8 cellular contexts compared by ENCODE assay signal in the genomic region with DNA sequence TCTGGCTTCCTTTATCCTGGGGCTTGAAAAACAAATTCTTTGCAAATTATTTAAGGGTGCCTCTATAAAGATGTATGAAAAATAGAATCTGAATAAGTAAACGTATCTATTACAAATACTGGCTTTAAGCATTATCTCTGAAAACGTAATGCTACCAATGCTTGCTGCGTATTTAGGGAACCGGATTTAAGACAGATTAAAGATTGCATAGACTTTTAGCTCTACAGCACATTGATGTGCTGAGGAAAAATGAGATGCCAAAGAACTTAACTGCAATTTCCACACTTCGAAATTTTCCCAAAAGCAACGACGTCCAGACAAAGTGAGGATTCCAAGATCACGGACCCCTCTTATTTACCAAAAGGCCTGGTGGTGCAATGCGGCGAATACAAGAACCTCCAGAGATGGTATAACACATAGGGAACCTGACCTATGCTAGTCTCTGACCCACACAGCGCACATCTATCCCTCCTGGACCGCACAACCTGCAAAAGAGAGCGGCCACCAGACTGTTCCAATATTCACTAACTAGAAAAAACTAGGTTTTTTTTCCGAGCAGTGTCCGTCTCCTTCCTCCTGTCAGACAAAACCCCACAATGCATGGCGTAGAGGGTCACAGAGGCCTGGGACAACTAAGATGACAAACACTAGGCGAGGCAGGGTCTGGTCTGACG. TPM values are rescaled to one million over a fixed set of nuclear protein-coding genes. Genes with fewer than 3 reads are reported as not detected.
A peak's percentile ranks its signal among the peaks of the same experiment; 100 is the strongest.
DNase-seq lines count a peak whose midpoint lies in the region; ATAC-seq and TF ChIP-seq lines count a peak whose summit lies in the region.

No MANE protein-coding gene starts in this region.

- peaks cover 24% of the 10 kb centered on the region for H3K36me3 Mint-ChIP-seq in activated CD4-positive, alpha-beta T cell treated with anti-CD3 and anti-CD28 coated beads, Interleukin-2, amount 10 ng/mL, durations not matched to agents 7 days and 5 days (ENCODE audit: low read depth)

- intact Hi-C loops in sciatic nerve (cut with DNase I), result no loop called here

- ATAC-seq in HG02973 (IDR thresholded peaks at IDR 0.05; ENCODE audit: unreplicated experiment) (peak; percentile 23), sciatic nerve (peak; percentile 35)

- H3K9me3 ChIP-seq in SJSA1 (replicated peaks), result no peaks in the 10 kb centered on the region

- peaks cover 34% of the 10 kb centered on the region for H3K36me3 ChIP-seq in SJSA1

- CTCF ChIA-PET in activated CD4-positive, alpha-beta T cell treated with anti-CD3 and anti-CD28 coated beads, Interleukin-2, amount 10 ng/mL, durations not matched to agents 7 days and 5 days (lab: Charles Lee), result no interaction called here

- peaks cover 15% of the 10 kb centered on the region for H3K4me1 ChIP-seq in SJSA1 (replicated peaks)

- H3K27me3 Mint-ChIP-seq in activated CD4-positive, alpha-beta T cell treated with anti-CD3 and anti-CD28 coated beads, Interleukin-2, amount 10 ng/mL, durations not matched to agents 7 days and 5 days, result no peaks in the 10 kb centered on the region

- H3K27ac Mint-ChIP-seq in activated CD4-positive, alpha-beta T cell treated with anti-CD3 and anti-CD28 coated beads, Interleukin-2, amount 10 ng/mL, durations not matched to agents 7 days and 5 days, result no peak overlapping the region

- no peak overlapping the region for H3K4me3 Mint-ChIP-seq in activated CD4-positive, alpha-beta T cell treated with anti-CD3 and anti-CD28 coated beads, Interleukin-2, amount 10 ng/mL, durations not matched to agents 7 days and 5 days

- no peaks in the 10 kb centered on the region for H3K27me3 ChIP-seq in SJSA1 (replicated peaks)

- peaks cover 29% of the 10 kb centered on the region for H3K4me1 Mint-ChIP-seq in activated CD4-positive, alpha-beta T cell treated with anti-CD3 and anti-CD28 coated beads, Interleukin-2, amount 10 ng/mL, durations not matched to agents 7 days and 5 days

- peak; percentile 6 for DNase-seq in activated CD4-positive, alpha-beta T cell treated with anti-CD3 and anti-CD28 coated beads, Interleukin-2, amount 10 ng/mL, durations not matched to agents 7 days and 5 days
- DNase-seq in activated CD4-positive, alpha-beta T cell treated with anti-CD3 and anti-CD28 coated beads for 4 hours, result no peak
- no peak for DNase-seq in SJSA1 (ENCODE audit: low read depth in 1 of 2, low spot score in 2 of 2)
- no peak for DNase-seq in foreskin fibroblast
- no peak for DNase-seq in sciatic nerve (ENCODE audit: low spot score)
- DNase-seq in HK-2 (ENCODE audit: unreplicated experiment), result no peak
- DNase-seq in stimulated activated CD8-positive, alpha-beta memory T cell treated with anti-CD3 and anti-CD28 coated beads, Interleukin-4, amount 100 ng/mL, for 48 hours, result no peak

- peak overlapping the region; percentile 99 for H3K27ac ChIP-seq in SJSA1

- TF ChIP-seq CTCF in foreskin fibroblast (IDR thresholded peaks at IDR 0.05; ENCODE audit: low read depth, low read length), result no peak

- POLR2A ChIA-PET in activated CD4-positive, alpha-beta T cell treated with anti-CD3 and anti-CD28 coated beads, Interleukin-2, amount 10 ng/mL, durations not matched to agents 7 days and 5 days (lab: Charles Lee), result interaction anchor here (0.7 to 1.4 kb wide), 2 partner anchors 10 to 35 kb away, joined by 4 to 5 read pairs; no protein-coding TSS in a partner anchor

- no peaks in the 10 kb centered on the region for H3K9me3 Mint-ChIP-seq in activated CD4-positive, alpha-beta T cell treated with anti-CD3 and anti-CD28 coated beads, Interleukin-2, amount 10 ng/mL, durations not matched to agents 7 days and 5 days

- H3K4me3 ChIP-seq in SJSA1 (peak overlapping the region; percentile 57), foreskin fibroblast (ENCODE audit: low read depth in 1 of 2, low read length in 2 of 2) (peak overlapping the region; percentile 83 to 87)

RNA-seq across cellular contexts. Expression of a gene that starts 34.3 kb away (rescaled TPM):
- 10 to 100 TPM; 30.1 to 34.2 TPM for total RNA-seq in activated CD4-positive, alpha-beta T cell treated with anti-CD3 and anti-CD28 coated beads, Interleukin-2, amount 10 ng/mL, durations not matched to agents 7 days and 5 days
- total RNA-seq in SJSA1 (2014; rRNA removed; shearing (Covaris generic)), result 26.9 and 44.5 TPM in 2 replicates
- 50.3 TPM for total RNA-seq in sciatic nerve
